ENCODE assay signal across 28 cellular contexts in the genomic region with DNA sequence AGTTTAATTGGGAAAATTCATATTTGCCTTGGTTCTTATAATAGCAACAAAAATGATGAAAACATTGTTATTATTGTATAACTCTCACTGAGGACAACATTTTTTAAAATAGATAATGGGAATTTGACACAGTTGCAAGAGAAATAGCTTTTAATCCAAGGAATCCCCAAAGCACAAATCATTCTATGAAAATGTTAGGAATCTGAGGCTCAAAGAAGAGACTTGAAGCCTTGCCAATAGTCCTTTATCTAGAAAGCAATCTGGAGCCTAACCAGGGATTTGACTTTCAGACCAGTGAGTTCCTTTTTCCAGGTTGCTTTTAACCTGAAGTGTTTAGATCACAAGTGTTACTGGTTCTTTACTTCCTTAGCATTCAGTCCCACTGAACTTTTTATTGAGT.
DNase-seq lines count a peak whose midpoint lies in the region; ATAC-seq and TF ChIP-seq lines count a peak whose summit lies in the region.
"Had no signal": no experiment of that assay in that cellular context is flagged by ENCODE, and none has a peak within 500 bp of the region (broad histone marks: within the 10 kb centered on the region; RNA-seq: fewer than 3 reads in every experiment).

No MANE protein-coding gene starts in this region.

- H3K27me3 Mint-ChIP-seq in chondrocyte (ENCODE audit: low read depth) (no peaks in the 10 kb centered on the region), immature natural killer cell (ENCODE audit: low read depth in 3 of 3) (peaks cover 0 to 6% (median 0%) of the 10 kb centered on the region in 3 donors)
- H3K27me3 Mint-ChIP-seq: activated CD4-positive, alpha-beta T cell treated with anti-CD3 and anti-CD28 coated beads, Interleukin-2, amount 10 ng/mL, durations not matched to agents 24 days and 14 days; activated naive CD8-positive, alpha-beta T cell; CD4-positive, alpha-beta T cell; naive B cell had no signal

- BruUV-seq in PC-3 (replicated peaks; lab: Mats Ljungman, UMichigan) = no TSS peak

- no peaks in the 10 kb centered on the region for H3K79me2 ChIP-seq in PC-3 (ENCODE audit: low read length)

- TF ChIP-seq CTCF in PC-3 (conservative IDR thresholded peaks at IDR 0.05; ENCODE audit: low read depth, low read length) = no peak
- no peak for TF ChIP-seq CTCF in chondrocyte (IDR thresholded peaks at IDR 0.05)

- POLR2A ChIA-PET in PC-3 (lab: Charles Lee; ENCODE audit: unreplicated experiment) = no interaction called here

- H3K4me2 ChIP-seq in PC-3 (ENCODE audit: low read length) = no peak overlapping the region

- H3F3A ChIP-seq in PC-3 (ENCODE audit: low read length, unreplicated experiment) = no peaks in the 10 kb centered on the region

- H3K4me1 Mint-ChIP-seq in chondrocyte (ENCODE audit: low read depth) (peaks cover 60% of the 10 kb centered on the region), immature natural killer cell (peaks cover 4 to 5% of the 10 kb centered on the region in 2 donors)
- H3K4me1 Mint-ChIP-seq: activated CD4-positive, alpha-beta T cell treated with anti-CD3 and anti-CD28 coated beads, Interleukin-2, amount 10 ng/mL, durations not matched to agents 24 days and 14 days had no signal

- no peaks in the 10 kb centered on the region for H3K9me3 ChIP-seq in PC-3 (ENCODE audit: low read length)
- H3K9me3 ChIP-seq in SJCRH30 (replicated peaks) = peaks cover 2% of the 10 kb centered on the region
- H3K9me3 ChIP-seq: HAP-1 had no signal

- no peak overlapping the region for H2AFZ ChIP-seq in PC-3 (ENCODE audit: low read length)

- no peaks in the 10 kb centered on the region for H3K27me3 ChIP-seq in PC-3 (ENCODE audit: low read length)
- no peaks in the 10 kb centered on the region for H3K27me3 ChIP-seq in SJCRH30
- H3K27me3 ChIP-seq: dorsolateral prefrontal cortex had no signal

- H3K36me3 Mint-ChIP-seq in chondrocyte (ENCODE audit: low read depth) = peaks cover 1% of the 10 kb centered on the region
- H3K36me3 Mint-ChIP-seq in immature natural killer cell = no peaks in the 10 kb centered on the region
- H3K36me3 Mint-ChIP-seq: activated naive CD8-positive, alpha-beta T cell had no signal

- H3K4me3 ChIP-seq in PC-3 (ENCODE audit: low read length) (no peak overlapping the region), SJCRH30 (no peak overlapping the region)
- H3K4me3 ChIP-seq: dorsolateral prefrontal cortex, HAP-1, left ventricle myocardium inferior had no signal

- H3K4me3 Mint-ChIP-seq in chondrocyte (ENCODE audit: unreplicated experiment) = no peak overlapping the region
- no peak overlapping the region for H3K4me3 Mint-ChIP-seq in immature natural killer cell
- H3K4me3 Mint-ChIP-seq: activated CD4-positive, alpha-beta T cell treated with anti-CD3 and anti-CD28 coated beads, Interleukin-2, amount 10 ng/mL, durations not matched to agents 24 days and 14 days; activated naive CD8-positive, alpha-beta T cell; CD4-positive, alpha-beta T cell; naive B cell had no signal

- peak; percentile 86 for DNase-seq in EH (ENCODE audit: low read depth)
- peak; percentile 16 for DNase-seq in PC-3
- DNase-seq in chondrocyte (ENCODE audit: low spot score) = no peak
- DNase-seq in kidney tubule cell (ENCODE audit: low spot score) = peak; percentile 19
- no peak for DNase-seq in SJCRH30
- no peak for DNase-seq in ecto neural progenitor cell (ENCODE audit: low spot score)
- DNase-seq in HK-2 (ENCODE audit: unreplicated experiment) = no peak
- no peak for DNase-seq in immature natural killer cell
- DNase-seq: activated CD4-positive, alpha-beta T cell treated with anti-CD3 and anti-CD28 coated beads, Interleukin-2, amount 10 ng/mL, durations not matched to agents 24 days and 14 days; activated effector memory CD4-positive, alpha-beta T cell treated with anti-CD3 and anti-CD28 coated beads, Interleukin-2, amount 50 U/mL, for 16 hours; activated T-cell treated with anti-CD3 and anti-CD28 coated beads, Interleukin-2, amount 50 U/mL, for 1 hour; aorta; CD4-positive, alpha-beta T cell; dorsolateral prefrontal cortex; left ventricle myocardium inferior; naive B cell; NCI-H1436 treated with DMSO at 0.1 percent for 48 hours; NCI-H2081 treated with DMSO at 0.1 percent for 48 hours; NCI-H345; NCI-H69; right cardiac atrium; SHP77 treated with DMSO at 0.1 percent for 48 hours; stimulated activated CD4-positive, alpha-beta T cell treated with anti-CD3 and anti-CD28 coated beads, Interleukin-1b, Interleukin-23, amount 100 ng/mL, for 48 hours; stimulated activated naive CD4-positive, alpha-beta T cell treated with Interleukin-2 at 50 U/mL for 16 hours; T-helper 9 cell; WERI-Rb-1 had no signal

- intact Hi-C loops in PC-3 (cut with micrococcal nuclease) = no loop called here

- no peak for ATAC-seq in PC-3
- ATAC-seq: right cardiac atrium had no signal

- no peaks in the 10 kb centered on the region for H4K20me1 ChIP-seq in PC-3 (ENCODE audit: low read length)

- H3K9me3 Mint-ChIP-seq in chondrocyte (ENCODE audit: low read depth) (peaks cover 14% of the 10 kb centered on the region), immature natural killer cell (peaks cover 0 to 1% (median 0%) of the 10 kb centered on the region in 6 donors)

- CTCF ChIA-PET in PC-3 (lab: Charles Lee) = no interaction called here

- H3K36me3 ChIP-seq in PC-3 (ENCODE audit: low read depth, low read length) (no peaks in the 10 kb centered on the region), SJCRH30 (no peaks in the 10 kb centered on the region)
- H3K36me3 ChIP-seq: HAP-1, left ventricle myocardium inferior, WERI-Rb-1 had no signal

- no peak overlapping the region for H3K27ac ChIP-seq in PC-3 (ENCODE audit: low read length)
- H3K27ac ChIP-seq in SJCRH30 = no peak overlapping the region
- H3K27ac ChIP-seq: dorsolateral prefrontal cortex, left ventricle myocardium inferior, WERI-Rb-1 had no signal

- H3K9ac ChIP-seq in PC-3 (ENCODE audit: low read length) = no peak overlapping the region

- H3K4me1 ChIP-seq in PC-3 (ENCODE audit: insufficient read depth, low read length) (peaks cover 29% of the 10 kb centered on the region; the same call in 1 of the 2 replicates), SJCRH30 (no peaks in the 10 kb centered on the region)
- H3K4me1 ChIP-seq: HAP-1, left ventricle myocardium inferior had no signal

- peak overlapping the region; percentile 15 for H3K27ac Mint-ChIP-seq in chondrocyte (ENCODE audit: unreplicated experiment)
- H3K27ac Mint-ChIP-seq in immature natural killer cell = no peak overlapping the region
- H3K27ac Mint-ChIP-seq: activated CD4-positive, alpha-beta T cell treated with anti-CD3 and anti-CD28 coated beads, Interleukin-2, amount 10 ng/mL, durations not matched to agents 24 days and 14 days; activated naive CD8-positive, alpha-beta T cell; CD4-positive, alpha-beta T cell; naive B cell had no signal

- H3K9me2 ChIP-seq in PC-3 (replicated peaks; ENCODE audit: low read length) = no peaks in the 10 kb centered on the region

Comparison
In these comparisons a context has a peak if more than half of its experiments do, and no peak if none do; other contexts are left out.
1. DNase-seq: peak in EH (single experiment), PC-3 (single experiment) and kidney tubule cell (single experiment); none in chondrocyte (single experiment), SJCRH30 (0 of 2), ecto neural progenitor cell (single experiment), HK-2 (single experiment) and immature natural killer cell (0 of 3).